ENCODE assay signal across 8 cellular contexts in the genomic region with DNA sequence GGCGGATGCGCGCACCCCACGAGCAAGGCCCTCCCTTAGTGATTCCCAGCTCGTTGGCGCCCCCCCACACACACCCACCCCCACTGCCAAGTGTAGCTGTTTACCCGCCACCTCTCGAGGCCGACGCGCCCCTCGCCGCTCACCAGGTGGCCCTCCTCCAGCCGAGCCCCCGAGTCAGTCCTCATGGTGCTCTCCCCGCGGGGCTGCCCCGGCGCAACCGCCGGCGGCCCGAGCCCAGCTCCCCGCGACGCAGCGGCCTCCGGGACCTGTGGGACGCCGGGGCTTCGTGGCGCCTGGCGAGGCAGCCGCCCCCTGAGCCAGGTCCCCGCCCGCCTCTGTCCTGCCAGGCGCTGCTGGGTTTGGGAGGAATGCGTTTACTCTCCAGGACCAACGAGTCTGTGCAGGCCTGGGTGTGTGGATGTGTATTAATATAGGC. TPM values are rescaled to one million over a fixed set of nuclear protein-coding genes. Genes with fewer than 3 reads are reported as not detected.
DNase-seq lines count a peak whose midpoint lies in the region; ATAC-seq and TF ChIP-seq lines count a peak whose summit lies in the region.

A gene with protein sequence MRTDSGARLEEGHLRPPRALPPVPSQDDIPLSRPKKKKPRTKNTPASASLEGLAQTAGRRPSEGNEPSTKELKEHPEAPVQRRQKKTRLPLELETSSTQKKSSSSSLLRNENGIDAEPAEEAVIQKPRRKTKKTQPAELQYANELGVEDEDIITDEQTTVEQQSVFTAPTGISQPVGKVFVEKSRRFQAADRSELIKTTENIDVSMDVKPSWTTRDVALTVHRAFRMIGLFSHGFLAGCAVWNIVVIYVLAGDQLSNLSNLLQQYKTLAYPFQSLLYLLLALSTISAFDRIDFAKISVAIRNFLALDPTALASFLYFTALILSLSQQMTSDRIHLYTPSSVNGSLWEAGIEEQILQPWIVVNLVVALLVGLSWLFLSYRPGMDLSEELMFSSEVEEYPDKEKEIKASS (minus strand): TSS at position 288 of the 436 bp plus-strand sequence. CDS start 103 bp downstream, at position 185.

- H3K27me3 Mint-ChIP-seq in T-helper 17 cell, result peaks cover 5% of the 10 kb centered on the region

- no peaks in the 10 kb centered on the region for H3K36me3 Mint-ChIP-seq in T-helper 17 cell (ENCODE audit: low read depth)

- TF ChIP-seq RAD21 in liver (IDR thresholded peaks at IDR 0.05), result no peak

- H3K4me3 Mint-ChIP-seq in T-helper 17 cell, result peak within 1 kb of the TSS; percentile 95

- H3K4me3 ChIP-seq in coronary artery, result peak within 1 kb of the TSS; percentile 93
- peak within 1 kb of the TSS; percentile 89 to 99 (median 98) for H3K4me3 ChIP-seq in liver (ENCODE audit: low read depth in 1 of 3, low read length in 3 of 3)

- no peak for TF ChIP-seq CTCF in coronary artery (IDR thresholded peaks at IDR 0.05)
- TF ChIP-seq CTCF in liver (IDR thresholded peaks at IDR 0.05; ENCODE audit: low read depth, low read length, missing input control), result no peak

- no peaks in the 10 kb centered on the region for H3K9me3 ChIP-seq in T-helper 17 cell (ENCODE audit: control insufficient read depth, low read length, poor library complexity, severe bottlenecking)
- no peaks in the 10 kb centered on the region for H3K9me3 ChIP-seq in liver (ENCODE audit: control insufficient read depth in 4 of 4, low read length in 3 of 4)

- H3K27ac ChIP-seq in coronary artery (peak within 1 kb of the TSS; percentile 98), liver (ENCODE audit: low read depth in 1 of 2, low read length in 2 of 2) (peak within 1 kb of the TSS; percentile 73 to 78)

- ATAC-seq in GM19372 (IDR thresholded peaks at IDR 0.05; ENCODE audit: low read depth, unreplicated experiment), result peak; percentile 35
- ATAC-seq in HG03457 (IDR thresholded peaks at IDR 0.05; ENCODE audit: unreplicated experiment), result peak; percentile 35
- ATAC-seq in T-helper 17 cell, result peak; percentile 56

- H3K4me1 Mint-ChIP-seq in T-helper 17 cell, result peaks cover 11% of the 10 kb centered on the region

- H3K36me3 ChIP-seq in liver (ENCODE audit: control insufficient read depth in 4 of 4, insufficient read depth in 3 of 4, low read depth in 1 of 4, low read length in 3 of 4), result no peaks in the 10 kb centered on the region

- no peaks in the 10 kb centered on the region for H3K27me3 ChIP-seq in liver (ENCODE audit: control insufficient read depth in 4 of 4, insufficient read depth in 4 of 4, low read length in 3 of 4)

- peaks cover 2 to 9% (median 6%) of the 10 kb centered on the region in 4 donors for H3K4me1 ChIP-seq in liver (ENCODE audit: control insufficient read depth in 4 of 4, insufficient read depth in 4 of 4, low read length in 3 of 4)

- H3K27ac Mint-ChIP-seq in T-helper 17 cell, result peak within 1 kb of the TSS; percentile 91

- DNase-seq in COLO668 (lab: John Stamatoyannopoulos, UW; ENCODE audit: unreplicated experiment) (peak; percentile 53), T-helper 17 cell (peak in 2 of 3 donors; percentile 49 to 51), coronary artery (ENCODE audit: low spot score) (peak; percentile 81), KG1 (lab: John Stamatoyannopoulos, UW) (no peak)
- peak; percentile 11 for DNase-seq in stimulated activated CD8-positive, alpha-beta memory T cell treated with anti-CD3 and anti-CD28 coated beads, Interleukin-7, amount 100 ng/mL, for 24 hours (ENCODE audit: low read depth)

- WGBS in liver, result under 1% methylated on average over 39 of the region's 39 CpGs

- peak within 1 kb of the TSS; percentile 83 to 88 for H3K9ac ChIP-seq in liver (ENCODE audit: low read depth in 1 of 2, low read length in 2 of 2)

TF ChIP-seq in liver, 16 proteins besides CTCF, POLR2A, EP300 and RAD21:
- TF ChIP-seq HNF4A (conservative IDR thresholded peaks at IDR 0.05) (no peak), TAF1 (conservative IDR thresholded peaks at IDR 0.05) (no peak), GABPA (IDR thresholded peaks at IDR 0.05 in 1 of 2, conservative IDR thresholded peaks at IDR 0.05 in 1 of 2) (no peak), NR2F2 (IDR thresholded peaks at IDR 0.05) (no peak)
- TF ChIP-seq, protein P1, sequence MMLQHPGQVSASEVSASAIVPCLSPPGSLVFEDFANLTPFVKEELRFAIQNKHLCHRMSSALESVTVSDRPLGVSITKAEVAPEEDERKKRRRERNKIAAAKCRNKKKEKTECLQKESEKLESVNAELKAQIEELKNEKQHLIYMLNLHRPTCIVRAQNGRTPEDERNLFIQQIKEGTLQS (IDR thresholded peaks at IDR 0.05), result no peak
- TF ChIP-seq, protein P2, sequence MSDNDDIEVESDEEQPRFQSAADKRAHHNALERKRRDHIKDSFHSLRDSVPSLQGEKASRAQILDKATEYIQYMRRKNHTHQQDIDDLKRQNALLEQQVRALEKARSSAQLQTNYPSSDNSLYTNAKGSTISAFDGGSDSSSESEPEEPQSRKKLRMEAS (IDR thresholded peaks at IDR 0.05), result no peak
- TF ChIP-seq, protein P3, sequence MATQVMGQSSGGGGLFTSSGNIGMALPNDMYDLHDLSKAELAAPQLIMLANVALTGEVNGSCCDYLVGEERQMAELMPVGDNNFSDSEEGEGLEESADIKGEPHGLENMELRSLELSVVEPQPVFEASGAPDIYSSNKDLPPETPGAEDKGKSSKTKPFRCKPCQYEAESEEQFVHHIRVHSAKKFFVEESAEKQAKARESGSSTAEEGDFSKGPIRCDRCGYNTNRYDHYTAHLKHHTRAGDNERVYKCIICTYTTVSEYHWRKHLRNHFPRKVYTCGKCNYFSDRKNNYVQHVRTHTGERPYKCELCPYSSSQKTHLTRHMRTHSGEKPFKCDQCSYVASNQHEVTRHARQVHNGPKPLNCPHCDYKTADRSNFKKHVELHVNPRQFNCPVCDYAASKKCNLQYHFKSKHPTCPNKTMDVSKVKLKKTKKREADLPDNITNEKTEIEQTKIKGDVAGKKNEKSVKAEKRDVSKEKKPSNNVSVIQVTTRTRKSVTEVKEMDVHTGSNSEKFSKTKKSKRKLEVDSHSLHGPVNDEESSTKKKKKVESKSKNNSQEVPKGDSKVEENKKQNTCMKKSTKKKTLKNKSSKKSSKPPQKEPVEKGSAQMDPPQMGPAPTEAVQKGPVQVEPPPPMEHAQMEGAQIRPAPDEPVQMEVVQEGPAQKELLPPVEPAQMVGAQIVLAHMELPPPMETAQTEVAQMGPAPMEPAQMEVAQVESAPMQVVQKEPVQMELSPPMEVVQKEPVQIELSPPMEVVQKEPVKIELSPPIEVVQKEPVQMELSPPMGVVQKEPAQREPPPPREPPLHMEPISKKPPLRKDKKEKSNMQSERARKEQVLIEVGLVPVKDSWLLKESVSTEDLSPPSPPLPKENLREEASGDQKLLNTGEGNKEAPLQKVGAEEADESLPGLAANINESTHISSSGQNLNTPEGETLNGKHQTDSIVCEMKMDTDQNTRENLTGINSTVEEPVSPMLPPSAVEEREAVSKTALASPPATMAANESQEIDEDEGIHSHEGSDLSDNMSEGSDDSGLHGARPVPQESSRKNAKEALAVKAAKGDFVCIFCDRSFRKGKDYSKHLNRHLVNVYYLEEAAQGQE (IDR thresholded peaks at IDR 0.05), result no peak

RNA-seq across cellular contexts. Expression of the gene that starts here (rescaled TPM):
- total RNA-seq in T-helper 17 cell (1 to 10 TPM; 5.4 to 9.3 TPM), liver (1 to 10 TPM; 2.0 to 5.2 TPM)
- 1 to 10 TPM; 1.2 to 2.5 TPM for polyA plus RNA-seq in liver
